17 cellular contexts compared by ENCODE assay signal in genomic region chr5:58122993-58123392, GRCh38.
DNase-seq lines count a peak whose midpoint lies in the region; ATAC-seq and TF ChIP-seq lines count a peak whose summit lies in the region.
"Had no signal": no experiment of that assay in that cellular context is flagged by ENCODE, and none has a peak within 500 bp of the region (broad histone marks: within the 10 kb centered on the region; RNA-seq: fewer than 3 reads in every experiment).

No MANE protein-coding gene starts in this region.

- H3K27me3 Mint-ChIP-seq in mesothelial cell of epicardium (ENCODE audit: low read depth) = no peaks in the 10 kb centered on the region
- H3K27me3 Mint-ChIP-seq: B cell; CD4-positive, CD25-positive, alpha-beta regulatory T cell had no signal

- no peak overlapping the region for H3K4me3 Mint-ChIP-seq in mesothelial cell of epicardium
- H3K4me3 Mint-ChIP-seq: B cell; CD4-positive, CD25-positive, alpha-beta regulatory T cell had no signal

- no peak for TF ChIP-seq CTCF in mesothelial cell of epicardium (IDR thresholded peaks at IDR 0.05; ENCODE audit: unreplicated experiment)

- H3K9me3 Mint-ChIP-seq in mesothelial cell of epicardium = no peaks in the 10 kb centered on the region
- H3K9me3 Mint-ChIP-seq: CD4-positive, CD25-positive, alpha-beta regulatory T cell had no signal

- ATAC-seq in HG03521 (IDR thresholded peaks at IDR 0.05; ENCODE audit: unreplicated experiment) (no peak), GM18873 (IDR thresholded peaks at IDR 0.05; ENCODE audit: low FRiP score, unreplicated experiment) (no peak)

- no peaks in the 10 kb centered on the region for H3K36me3 Mint-ChIP-seq in mesothelial cell of epicardium
- H3K36me3 Mint-ChIP-seq: CD4-positive, CD25-positive, alpha-beta regulatory T cell had no signal

- DNase-seq in DMS53 (lab: John Stamatoyannopoulos, UW) = peak; percentile 11
- no peak for DNase-seq in DMS53 treated with DMSO at 0.1 percent for 48 hours (lab: John Stamatoyannopoulos, UW; ENCODE audit: unreplicated experiment)
- DNase-seq in SK-N-DZ (ENCODE audit: low spot score) = peak; percentile 26
- DNase-seq in mesothelial cell of epicardium (ENCODE audit: low spot score in 2 of 2, unreplicated experiment in 2 of 2) = no peak
- peak; percentile 40 for DNase-seq in retina
- no peak for DNase-seq in activated T-cell treated with anti-CD3 and anti-CD28 coated beads, Interleukin-2, amount 50 U/mL, for 1 hour
- DNase-seq: CD4-positive, CD25-positive, alpha-beta regulatory T cell; COR-L47; DMS 273 treated with DMSO at 0.1 percent for 48 hours; GDM1; NCI-H1105; NCI-H1694 treated with DMSO at 0.1 percent for 48 hours; NCI-H2227 treated with DMSO at 0.1 percent for 48 hours; Right ventricle myocardium superior had no signal

- peak overlapping the region; percentile 85 for H3K27ac Mint-ChIP-seq in mesothelial cell of epicardium
- H3K27ac Mint-ChIP-seq: B cell; CD4-positive, CD25-positive, alpha-beta regulatory T cell had no signal

- peaks cover 74% of the 10 kb centered on the region for H3K4me1 Mint-ChIP-seq in mesothelial cell of epicardium
- H3K4me1 Mint-ChIP-seq: B cell; CD4-positive, CD25-positive, alpha-beta regulatory T cell had no signal

Comparison
In these comparisons a context has a peak if more than half of its experiments do, and no peak if none do; other contexts are left out.
1. DNase-seq: peak in DMS53 (single experiment), SK-N-DZ (single experiment) and retina (single experiment); none in DMS53 treated with DMSO at 0.1 percent for 48 hours (single experiment), mesothelial cell of epicardium (0 of 2) and activated T-cell treated with anti-CD3 and anti-CD28 coated beads, Interleukin-2, amount 50 U/mL, for 1 hour (single experiment).